Comparison of ENCODE assay signal across 12 cellular contexts in the genomic region with DNA sequence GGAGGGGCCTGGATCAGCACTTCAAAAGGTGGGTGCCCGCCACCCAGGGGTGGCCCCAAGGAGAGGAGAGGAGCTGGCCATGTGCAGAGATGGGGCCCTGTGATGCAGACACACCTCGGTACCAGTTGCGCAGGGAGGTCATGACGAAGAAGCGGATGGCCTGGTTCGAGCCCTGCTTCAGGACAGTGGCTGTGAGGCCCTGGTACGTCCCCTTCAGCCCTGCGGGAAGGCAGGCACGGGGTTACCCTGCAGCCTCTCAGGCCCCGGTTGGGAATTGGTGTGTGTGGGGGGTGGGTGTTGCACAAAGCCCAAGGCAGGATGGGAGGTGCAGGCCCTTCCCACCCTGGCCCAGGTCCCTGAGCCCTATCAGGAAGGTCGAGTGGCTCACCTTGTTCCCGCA. TPM values are rescaled to one million over a fixed set of nuclear protein-coding genes. Genes with fewer than 3 reads are reported as not detected.
DNase-seq lines count a peak whose midpoint lies in the region; ATAC-seq and TF ChIP-seq lines count a peak whose summit lies in the region.
"Had no signal": no experiment of that assay in that cellular context is flagged by ENCODE, and none has a peak within 500 bp of the region (broad histone marks: within the 10 kb centered on the region; RNA-seq: fewer than 3 reads in every experiment).

No MANE protein-coding gene starts in this region.

- H3K27me3 ChIP-seq in CD8-positive, alpha-beta T cell (ENCODE audit: insufficient read depth, low read length), result no peaks in the 10 kb centered on the region
- H3K27me3 ChIP-seq in Loucy (ENCODE audit: insufficient read depth, low read length, poor library complexity, severe bottlenecking) (no peaks in the 10 kb centered on the region), mammary epithelial cell (ENCODE audit: insufficient read depth, low read length) (no peaks in the 10 kb centered on the region)

- H3K4me3 Mint-ChIP-seq in CD8-positive, alpha-beta T cell, result peak overlapping the region; percentile 71
- H3K4me3 Mint-ChIP-seq in natural killer cell, result peak overlapping the region; percentile 65

- no peaks in the 10 kb centered on the region for H3K9me2 ChIP-seq in Loucy (replicated peaks; ENCODE audit: low read depth, low read length)

- peaks cover 8% of the 10 kb centered on the region for H3K36me3 Mint-ChIP-seq in CD8-positive, alpha-beta T cell
- no peaks in the 10 kb centered on the region for H3K36me3 Mint-ChIP-seq in natural killer cell

- in situ Hi-C loops in mammary epithelial cell (cut with MboI; ENCODE audit: low sequenced_read_pairs in 2 of 2), result loop anchor here in 1 of 2 donors (25.0 kb wide), 1 partner anchor 461 kb away; no protein-coding TSS in a partner anchor

- BruUV-seq in mammary epithelial cell (replicated peaks; lab: Mats Ljungman, UMichigan), result no TSS peak

- DNase-seq in CD8-positive, alpha-beta T cell, result no peak
- DNase-seq in mammary epithelial cell (no peak), natural killer cell (no peak), NK-92 (lab: John Stamatoyannopoulos, UW; ENCODE audit: unreplicated experiment) (no peak), NCI-H1105 (lab: John Stamatoyannopoulos, UW) (no peak), medulla oblongata (ENCODE audit: extremely low spot score) (no peak), DMS79 (lab: John Stamatoyannopoulos, UW) (no peak)
- DNase-seq: activated CD4-positive, alpha-beta T cell treated with anti-CD3 and anti-CD28 coated beads for 4 hours; effector memory CD4-positive, alpha-beta T cell; NCI-H774 had no signal

- H3K79me2 ChIP-seq in Loucy (ENCODE audit: insufficient read depth, low read length), result peaks cover 52% of the 10 kb centered on the region
- peaks cover 66% of the 10 kb centered on the region for H3K79me2 ChIP-seq in mammary epithelial cell (ENCODE audit: insufficient read depth, low read length)

- H3K9me3 ChIP-seq in CD8-positive, alpha-beta T cell (ENCODE audit: low read length), result no peaks in the 10 kb centered on the region
- H3K9me3 ChIP-seq in Loucy (ENCODE audit: insufficient read depth, low read depth, low read length) (no peaks in the 10 kb centered on the region), mammary epithelial cell (replicated peaks; ENCODE audit: insufficient read depth, low read length) (no peaks in the 10 kb centered on the region)

- H3K27me3 Mint-ChIP-seq in CD8-positive, alpha-beta T cell (ENCODE audit: low read depth), result no peaks in the 10 kb centered on the region
- H3K27me3 Mint-ChIP-seq in natural killer cell (ENCODE audit: low read depth in 2 of 2), result no peaks in the 10 kb centered on the region

- H3K4me2 ChIP-seq in Loucy (ENCODE audit: low read depth, low read length, poor library complexity, severe bottlenecking) (peak overlapping the region; percentile 83), mammary epithelial cell (ENCODE audit: insufficient read depth, low read depth, low read length) (peak overlapping the region; percentile 99)

- H2AFZ ChIP-seq in Loucy (ENCODE audit: low read length) (no peak overlapping the region), mammary epithelial cell (ENCODE audit: low read depth, low read length) (no peak overlapping the region)

- CTCF ChIA-PET in CD8-positive, alpha-beta T cell (lab: Charles Lee), result no interaction called here
- CTCF ChIA-PET in mammary epithelial cell (lab: Charles Lee; ENCODE audit: low non-redundant PET), result no interaction called here

- H3K27ac ChIP-seq in CD8-positive, alpha-beta T cell (ENCODE audit: low read depth, low read length), result no peak overlapping the region
- no peak overlapping the region for H3K27ac ChIP-seq in mammary epithelial cell (ENCODE audit: insufficient read depth, low read depth, low read length)

- H3K9me3 Mint-ChIP-seq in CD8-positive, alpha-beta T cell, result no peaks in the 10 kb centered on the region
- H3K9me3 Mint-ChIP-seq in natural killer cell, result no peaks in the 10 kb centered on the region

- H3K9ac ChIP-seq in Loucy (ENCODE audit: low read depth, low read length, poor library complexity, severe bottlenecking) (peak overlapping the region; percentile 71), mammary epithelial cell (ENCODE audit: insufficient read depth, low read length) (no peak overlapping the region)

- H3K4me1 ChIP-seq in CD8-positive, alpha-beta T cell (ENCODE audit: insufficient read depth, low read length), result peaks cover 29% of the 10 kb centered on the region
- H3K4me1 ChIP-seq in Loucy (ENCODE audit: insufficient read depth, low read length, poor library complexity, severe bottlenecking) (peaks cover 36% of the 10 kb centered on the region), mammary epithelial cell (ENCODE audit: insufficient read depth, low read length) (peaks cover 53% of the 10 kb centered on the region)

- POLR2A ChIA-PET in CD8-positive, alpha-beta T cell (lab: Charles Lee), result no interaction called here

- intact Hi-C loops in CD8-positive, alpha-beta T cell (cut with DNase I, micrococcal nuclease), result no loop called here
- intact Hi-C loops in mammary epithelial cell (cut with micrococcal nuclease) (loop anchor here (5.0 kb wide), 2 partner anchors 224 to 456 kb away; no protein-coding TSS in a partner anchor), natural killer cell (cut with micrococcal nuclease) (no loop called here)

- no peaks in the 10 kb centered on the region for H3F3A ChIP-seq in Loucy (ENCODE audit: low read depth)

- 86% methylated on average over 10 of the region's 12 CpGs for WGBS in mammary epithelial cell (ENCODE audit: low coverage, missing lambda C conversion rate)

- peaks cover 32% of the 10 kb centered on the region for H3K4me1 Mint-ChIP-seq in CD8-positive, alpha-beta T cell (ENCODE audit: low read depth)
- peaks cover 16 to 28% of the 10 kb centered on the region in 2 donors for H3K4me1 Mint-ChIP-seq in natural killer cell

- dilution Hi-C loops in mammary epithelial cell (cut with HindIII; ENCODE audit: low sequenced_read_pairs), result no loop called here

- TF ChIP-seq CTCF in CD8-positive, alpha-beta T cell (IDR thresholded peaks at IDR 0.05), result no peak
- TF ChIP-seq CTCF in Loucy (conservative IDR thresholded peaks at IDR 0.05; ENCODE audit: low read length) (no peak), mammary epithelial cell (conservative IDR thresholded peaks at IDR 0.05 in 1 of 2, IDR thresholded peaks at IDR 0.05 in 1 of 2; ENCODE audit: extremely low read depth in 1 of 2, insufficient read depth in 1 of 2, low read depth in 1 of 2, low read length in 2 of 2) (no peak), natural killer cell (IDR thresholded peaks at IDR 0.05) (no peak)

- H3K27ac Mint-ChIP-seq in CD8-positive, alpha-beta T cell, result peak overlapping the region; percentile 67
- H3K27ac Mint-ChIP-seq in natural killer cell, result peak overlapping the region in 1 of 2 donors; percentile 14

- H3K36me3 ChIP-seq in CD8-positive, alpha-beta T cell (ENCODE audit: insufficient read depth, low read length), result no peaks in the 10 kb centered on the region
- H3K36me3 ChIP-seq in Loucy (ENCODE audit: insufficient read depth, low read length) (no peaks in the 10 kb centered on the region), mammary epithelial cell (ENCODE audit: insufficient read depth, low read length) (no peaks in the 10 kb centered on the region)

- H3K4me3 ChIP-seq in CD8-positive, alpha-beta T cell (ENCODE audit: low read depth, low read length), result no peak overlapping the region
- peak overlapping the region; percentile 78 for H3K4me3 ChIP-seq in Loucy (ENCODE audit: low read length, poor library complexity, severe bottlenecking)
- peak overlapping the region in 1 of 3 experiments; percentile 77 for H3K4me3 ChIP-seq in mammary epithelial cell (replicated peaks in 1 of 3; ENCODE audit: insufficient read depth in 1 of 3, low read depth in 2 of 3, low read length in 3 of 3)

- no peak for ATAC-seq in CD8-positive, alpha-beta T cell
- no peak for ATAC-seq in natural killer cell

- H4K20me1 ChIP-seq in Loucy (ENCODE audit: insufficient read depth, low read length, poor library complexity, severe bottlenecking) (peaks cover 31% of the 10 kb centered on the region), mammary epithelial cell (ENCODE audit: insufficient read depth, low read length) (no peaks in the 10 kb centered on the region)

RNA-seq across cellular contexts. Expression of gene SLC25A1, which starts 1.8 kb away (rescaled TPM):
- total RNA-seq in CD8-positive, alpha-beta T cell, result 10 to 100 TPM; 14.5 to 15.9 TPM
- total RNA-seq in mammary epithelial cell (100 to 1,000 TPM in 1 of 2 donors, 10 to 100 TPM in 1; 70.5 to 130 TPM), natural killer cell (10 to 100 TPM; 24.8 to 29.6 (median 26.9) TPM)
- 74.2 TPM for polyA plus RNA-seq in mammary epithelial cell
- polyA minus RNA-seq in mammary epithelial cell, result 145 TPM

RNA-seq across cellular contexts. Expression of gene GSC2, which starts 26.6 kb away (rescaled TPM):
- total RNA-seq in CD8-positive, alpha-beta T cell, result not detected
- total RNA-seq in mammary epithelial cell, result not detected
- not detected for polyA plus RNA-seq in mammary epithelial cell
- polyA minus RNA-seq in mammary epithelial cell, result not detected
- not detected for total RNA-seq in natural killer cell
- total RNA-seq: mononuclear cell had no signal

RNA-seq across cellular contexts. Expression of gene ESS2, which starts 32.3 kb away (rescaled TPM):
- 10 to 100 TPM; 62.5 to 65.5 TPM for total RNA-seq in CD8-positive, alpha-beta T cell
- total RNA-seq in mammary epithelial cell (10 to 100 TPM; 12.0 to 17.6 TPM), natural killer cell (10 to 100 TPM; 47.6 to 51.6 (median 47.7) TPM)
- polyA plus RNA-seq in mammary epithelial cell, result 14.6 TPM
- polyA minus RNA-seq in mammary epithelial cell, result 8.0 TPM

RNA-seq across cellular contexts. Expression of gene TSSK2, which starts 45.6 kb away (rescaled TPM):
- total RNA-seq in CD8-positive, alpha-beta T cell, result under 1 TPM; 0.25 to 0.27 TPM
- total RNA-seq in mammary epithelial cell (under 1 TPM in 1 of 2 donors, not detected in 1; 0.16 TPM), natural killer cell (not detected)
- not detected for polyA plus RNA-seq in mammary epithelial cell
- not detected for polyA minus RNA-seq in mammary epithelial cell

RNA-seq across cellular contexts. Expression of gene DGCR2, which starts 54.5 kb away (rescaled TPM):
- 10 to 100 TPM; 29.6 to 32.4 TPM for total RNA-seq in CD8-positive, alpha-beta T cell
- total RNA-seq in mammary epithelial cell (10 to 100 TPM; 66.1 to 80.9 TPM), natural killer cell (10 to 100 TPM; 27.5 to 44.1 (median 41.3) TPM)
- 66.8 TPM for polyA plus RNA-seq in mammary epithelial cell
- 107 TPM for polyA minus RNA-seq in mammary epithelial cell
